31 cellular contexts compared by ENCODE assay signal in the genomic region with DNA sequence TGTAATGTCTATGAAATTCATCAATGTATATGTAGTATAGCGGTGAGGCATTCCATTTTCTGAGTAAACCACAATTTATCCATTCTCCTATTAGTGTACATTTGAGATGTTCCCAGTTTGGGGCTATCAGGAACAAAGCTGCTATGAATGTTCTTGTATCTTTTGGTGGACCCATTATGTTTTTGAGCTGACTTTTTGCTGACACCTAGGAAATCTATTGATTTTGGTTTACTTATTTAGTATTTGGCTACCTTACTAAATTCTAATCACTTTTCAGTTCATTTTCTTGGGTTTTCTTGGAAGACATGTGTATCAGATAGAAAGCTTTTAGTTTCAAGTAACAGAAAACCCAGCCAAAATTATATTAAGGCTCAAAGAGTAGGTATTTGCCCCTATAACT. TPM values are rescaled to one million over a fixed set of nuclear protein-coding genes. Genes with fewer than 3 reads are reported as not detected.
"Had no signal": no experiment of that assay in that cellular context is flagged by ENCODE, and none has a peak within 500 bp of the region (broad histone marks: within the 10 kb centered on the region; RNA-seq: fewer than 3 reads in every experiment).

No MANE protein-coding gene starts in this region.

- H2AFZ ChIP-seq: parathyroid adenoma had no signal

- ATAC-seq: naive thymus-derived CD8-positive, alpha-beta T cell; natural killer cell treated with Interleukin-12 subunit alpha and Interleukin-12 subunit beta and Interleukin-15 and Interleukin-18, amount 100 ng/mL, for 72 hours; psoas muscle; right cardiac atrium; sciatic nerve; stimulated activated memory B cell treated with anti-CD40 and anti-IgM and Interleukin-4, amounts not matched to agents 10 μg/mL and 1 μg/mL and 100 μg/mL, for 72 hours; stimulated activated naive CD8-positive, alpha-beta T cell treated with anti-CD3 and anti-CD28 coated beads, Interleukin-15, amount 100 ng/mL, for 72 hours; stimulated activated naive CD8-positive, alpha-beta T cell treated with anti-CD3 and anti-CD28 coated beads, Interleukin-15, Interleukin-2, amounts not matched to agents 100 U/mL and 50 U/mL, for 24 hours; upper lobe of right lung had no signal

- H3K9ac ChIP-seq: parathyroid adenoma had no signal

- H3K4me1 ChIP-seq: parathyroid adenoma, psoas muscle, spleen, suprapubic skin, tibial artery, transverse colon, upper lobe of right lung, uterus had no signal

- H3K27ac ChIP-seq: neutrophil, parathyroid adenoma, psoas muscle, skin epidermis, spleen, suprapubic skin, testis, tibial artery, transverse colon, upper lobe of right lung, uterus had no signal

- H3K27me3 ChIP-seq: testis, upper lobe of right lung, uterus had no signal

- H3K4me3 ChIP-seq: psoas muscle, skin epidermis, smooth muscle cell, spleen, suprapubic skin, testis, tibial artery, transverse colon, upper lobe of right lung, uterus had no signal

- H3K9me3 ChIP-seq: neutrophil, suprapubic skin, testis, transverse colon, upper lobe of right lung, uterus had no signal

- H3K79me2 ChIP-seq: parathyroid adenoma had no signal

- H3K4me2 ChIP-seq: smooth muscle cell had no signal

- H3K36me3 ChIP-seq: neutrophil, spleen, suprapubic skin, tibial artery, transverse colon, upper lobe of right lung, uterus had no signal

- DNase-seq: naive thymus-derived CD8-positive, alpha-beta T cell; nephron progenitor cell; nucleus accumbens; posterior cingulate gyrus; psoas muscle; right cardiac atrium; spleen; stimulated activated CD4-positive, alpha-beta T cell treated with anti-CD3 and anti-CD28 coated beads, Interleukin-12 subunit alpha, Interleukin-12 subunit beta, amount 100 ng/mL, for 4 hours; stimulated activated CD4-positive, alpha-beta T cell treated with anti-CD3 and anti-CD28 coated beads, Interleukin-1b, Interleukin-23, amount 100 ng/mL, for 48 hours; stimulated activated CD4-positive, alpha-beta T cell treated with anti-CD3 and anti-CD28 coated beads, Interleukin-4, amount 100 ng/mL, for 1 hour; stimulated activated CD4-positive, alpha-beta T cell treated with anti-CD3 and anti-CD28 coated beads, Interleukin-4, amount 100 ng/mL, for 4 hours; stimulated activated CD8-positive, alpha-beta memory T cell treated with anti-CD3 and anti-CD28 coated beads, Interleukin-4, amount 100 ng/mL, for 48 hours; stimulated activated naive CD4-positive, alpha-beta T cell; stimulated activated naive CD8-positive, alpha-beta T cell treated with anti-CD3 and anti-CD28 coated beads, Interleukin-15, amount 100 ng/mL, for 72 hours; stimulated activated naive CD8-positive, alpha-beta T cell treated with anti-CD3 and anti-CD28 coated beads, Interleukin-15, Interleukin-2, amounts not matched to agents 100 U/mL and 50 U/mL, for 24 hours; substantia nigra; testis; tibial artery; transverse colon; upper lobe of right lung; uterus had no signal

RNA-seq across cellular contexts. Expression of a gene that starts 13.7 kb away (rescaled TPM):
- total RNA-seq: naive thymus-derived CD8-positive, alpha-beta T cell; natural killer cell treated with Interleukin-12 subunit alpha and Interleukin-12 subunit beta and Interleukin-15 and Interleukin-18, amount 100 ng/mL, for 72 hours; omental fat pad; osteocyte; sciatic nerve; suprapubic skin; upper lobe of right lung had no signal
- polyA plus RNA-seq: naive thymus-derived CD8-positive, alpha-beta T cell; smooth muscle cell; spleen had no signal
